26 cellular contexts compared by ENCODE assay signal in genomic region chr3:38450853-38451252, GRCh38. TPM values are rescaled to one million over a fixed set of nuclear protein-coding genes. Genes with fewer than 3 reads are reported as not detected.
DNase-seq lines count a peak whose midpoint lies in the region; ATAC-seq, FAIRE-seq and TF ChIP-seq lines count a peak whose summit lies in the region.
"Had no signal": no experiment of that assay in that cellular context is flagged by ENCODE, and none has a peak within 500 bp of the region (broad histone marks: within the 10 kb centered on the region; RNA-seq: fewer than 3 reads in every experiment).

No MANE protein-coding gene starts in this region.

- TF ChIP-seq EP300 in K562 (IDR thresholded peaks at IDR 0.05; ENCODE audit: low read length), result no peak

- TF ChIP-seq CTCF in K562 (IDR thresholded peaks at IDR 0.05 in 2 of 3, conservative IDR thresholded peaks at IDR 0.05 in 1 of 3; ENCODE audit: insufficient read depth in 2 of 3, low read depth in 1 of 3, low read length in 3 of 3), result no peak
- TF ChIP-seq CTCF in nephron (IDR thresholded peaks at IDR 0.05; ENCODE audit: unreplicated experiment in 3 of 3), result no peak
- no peak for TF ChIP-seq CTCF in testis (IDR thresholded peaks at IDR 0.05)
- TF ChIP-seq CTCF in tibial artery (IDR thresholded peaks at IDR 0.05), result no peak

- H3K36me3 ChIP-seq in K562 (ENCODE audit: control insufficient read depth, insufficient read depth, low read length) (no peaks in the 10 kb centered on the region), testis (ENCODE audit: low read depth, missing control alignments) (no peaks in the 10 kb centered on the region), tibial artery (no peaks in the 10 kb centered on the region)
- H3K36me3 ChIP-seq: BE2C, HAP-1 had no signal

- no peak overlapping the region for H3K4me3 ChIP-seq in K562
- no peak overlapping the region for H3K4me3 ChIP-seq in testis
- H3K4me3 ChIP-seq in tibial artery, result no peak overlapping the region
- H3K4me3 ChIP-seq: A549; BLaER1 treated with 17β-estradiol and CSF1 and Interleukin-3, amounts not matched to agents 10 nM and 100 nM; GM12878; GM23338; HAP-1 had no signal

- H3K4me1 Mint-ChIP-seq in T-helper 1 cell treated with Interleukin-12 subunit alpha and Interleukin-12 subunit beta and Interleukin-4 antibody, amounts not matched to agents 30 μg/mL and 1 μg/mL, for 36 hours (ENCODE audit: low read depth), result peaks cover 11% of the 10 kb centered on the region
- peaks cover 6% of the 10 kb centered on the region for H3K4me1 Mint-ChIP-seq in nephron

- no peak for TF ChIP-seq RAD21 in K562 (CRISPR knock-in tag; conservative IDR thresholded peaks at IDR 0.05 in 1 of 2, IDR thresholded peaks at IDR 0.05 in 1 of 2)

- peaks cover 7% of the 10 kb centered on the region for H3K9me3 Mint-ChIP-seq in T-helper 1 cell treated with Interleukin-12 subunit alpha and Interleukin-12 subunit beta and Interleukin-4 antibody, amounts not matched to agents 30 μg/mL and 1 μg/mL, for 36 hours
- H3K9me3 Mint-ChIP-seq in nephron, result no peaks in the 10 kb centered on the region
- H3K9me3 Mint-ChIP-seq: HFFc6 had no signal

- WGBS in K562 (ENCODE audit: insufficient coverage, low coverage, missing lambda C conversion rate), result 18% methylated on average over 3 of the region's 3 CpGs
- WGBS in testis, 2 donors, result 63 to 71% methylated on average over 3 of the region's 3 CpGs

- peaks cover 23% of the 10 kb centered on the region for H3K27me3 Mint-ChIP-seq in T-helper 1 cell treated with Interleukin-12 subunit alpha and Interleukin-12 subunit beta and Interleukin-4 antibody, amounts not matched to agents 30 μg/mL and 1 μg/mL, for 36 hours (ENCODE audit: low read depth)
- H3K27me3 Mint-ChIP-seq in nephron (ENCODE audit: low read depth), result no peaks in the 10 kb centered on the region

- intact Hi-C loops in K562 (cut with micrococcal nuclease), result loop anchor here (5.0 kb wide), 1 partner anchor 104 kb away; the partner anchor contains the start of gene XYLB
- intact Hi-C loops in testis (cut with DNase I; ENCODE audit: low total_unique reads), result no loop called here
- intact Hi-C loops in cardiac septum (cut with DNase I), result loop anchor here (10.0 kb wide), 1 partner anchor 286 kb away; the partner anchor contains the start of gene OXSR1
- intact Hi-C loops in tibial artery (cut with DNase I; ENCODE audit: low total_unique reads), result no loop called here

- H3K27me3 ChIP-seq in K562 (ENCODE audit: control insufficient read depth in 2 of 2, insufficient read depth in 2 of 2, low read length in 2 of 2), result no peaks in the 10 kb centered on the region
- no peaks in the 10 kb centered on the region for H3K27me3 ChIP-seq in testis
- no peaks in the 10 kb centered on the region for H3K27me3 ChIP-seq in tibial artery
- H3K27me3 ChIP-seq: BE2C; BLaER1 treated with 17β-estradiol and CSF1 and Interleukin-3, amounts not matched to agents 10 nM and 100 nM had no signal

- H3K4me2 ChIP-seq in K562 (ENCODE audit: insufficient read depth, low read length), result no peak overlapping the region
- H3K4me2 ChIP-seq: A549; BLaER1 treated with 17β-estradiol and CSF1 and Interleukin-3, amounts not matched to agents 10 nM and 100 nM; GM23338 had no signal

- H3K9me1 ChIP-seq in K562 (ENCODE audit: control insufficient read depth, insufficient read depth, low read length), result no peaks in the 10 kb centered on the region

- H3K27ac ChIP-seq in K562 (ENCODE audit: extremely low read depth, low read depth, low read length), result no peak overlapping the region
- H3K27ac ChIP-seq in testis, result peak overlapping the region in 1 of 2 donors; percentile 47
- H3K27ac ChIP-seq in tibial artery, result no peak overlapping the region
- H3K27ac ChIP-seq: 22Rv1; A549; BLaER1 treated with 17β-estradiol and CSF1 and Interleukin-3, amounts not matched to agents 10 nM and 100 nM had no signal

- no peak for FAIRE-seq in K562 (lab: Jason Lieb, UNC)
- FAIRE-seq: A549, GM12878, GM19239, H54 had no signal

- ATAC-seq in K562, result no peak
- ATAC-seq: A549, GM12878, GM23338 had no signal

- H3K9me3 ChIP-seq in K562 (replicated peaks; ENCODE audit: control insufficient read depth, insufficient read depth, low read depth, low read length) (no peaks in the 10 kb centered on the region), testis (no peaks in the 10 kb centered on the region), tibial artery (no peaks in the 10 kb centered on the region)
- H3K9me3 ChIP-seq: A549, BE2C, Caco-2, HAP-1 had no signal

- TF ChIP-seq POLR2A in K562 (conservative IDR thresholded peaks at IDR 0.05) (no peak), testis (IDR thresholded peaks at IDR 0.05) (no peak)

- H3K4me3 Mint-ChIP-seq in T-helper 1 cell treated with Interleukin-12 subunit alpha and Interleukin-12 subunit beta and Interleukin-4 antibody, amounts not matched to agents 30 μg/mL and 1 μg/mL, for 36 hours, result no peak overlapping the region
- H3K4me3 Mint-ChIP-seq in nephron, result peak overlapping the region; percentile 9 to 55 (median 40)
- H3K4me3 Mint-ChIP-seq: GM23338, HFFc6 had no signal

- H4K20me1 ChIP-seq in K562 (replicated peaks; ENCODE audit: control insufficient read depth, insufficient read depth, low read length), result peaks cover 5% of the 10 kb centered on the region

- BruUV-seq in K562 (replicated peaks; lab: Mats Ljungman, UMichigan), result no TSS peak

- CTCF ChIA-PET in K562 (lab: Yijun Ruan, JAX; ENCODE audit: low intra/inter-chr PET ratio), result no interaction called here

- in situ Hi-C loops in K562 (cut with MboI), result no loop called here

- H3K27ac Mint-ChIP-seq in T-helper 1 cell treated with Interleukin-12 subunit alpha and Interleukin-12 subunit beta and Interleukin-4 antibody, amounts not matched to agents 30 μg/mL and 1 μg/mL, for 36 hours, result peak overlapping the region; percentile 50
- no peak overlapping the region for H3K27ac Mint-ChIP-seq in nephron
- H3K27ac Mint-ChIP-seq: CD14-positive monocyte, GM23338, HFFc6 had no signal

- H3K9ac ChIP-seq in K562 (ENCODE audit: insufficient read depth in 1 of 2, low read depth in 2 of 2, low read length in 2 of 2), result no peak overlapping the region
- H3K9ac ChIP-seq: BLaER1 treated with 17β-estradiol and CSF1 and Interleukin-3, amounts not matched to agents 10 nM and 100 nM had no signal

- DNase-seq in T-helper 1 cell, result no peak
- no peak for DNase-seq in K562 (ENCODE audit: extremely low read depth in 1 of 4, low spot score in 3 of 4)
- DNase-seq in testis, result peak; percentile 55
- no peak for DNase-seq in cardiac septum (ENCODE audit: low spot score)
- no peak for DNase-seq in epidermal melanocyte (ENCODE audit: insufficient read length, low spot score)
- no peak for DNase-seq in tibial artery
- DNase-seq: ACHN; AML-193; BE2C; Caco-2; CD4-positive, alpha-beta memory T cell; DMS79; EL; GDM1; HFFc6 had no signal

- POLR2A ChIA-PET in K562 (lab: Yijun Ruan, JAX), result interaction anchor here (1.0 kb wide), 1 partner anchor 10 kb away, joined by 3 read pairs; no protein-coding TSS in a partner anchor

- no peak overlapping the region for H2AFZ ChIP-seq in K562 (ENCODE audit: low read depth, low read length)
- H2AFZ ChIP-seq: GM23338 had no signal

- H3K36me3 Mint-ChIP-seq in T-helper 1 cell treated with Interleukin-12 subunit alpha and Interleukin-12 subunit beta and Interleukin-4 antibody, amounts not matched to agents 30 μg/mL and 1 μg/mL, for 36 hours (ENCODE audit: low read depth), result peaks cover 7% of the 10 kb centered on the region
- H3K36me3 Mint-ChIP-seq in nephron (ENCODE audit: low read depth), result peaks cover 5% of the 10 kb centered on the region

- peaks cover 13 to 28% of the 10 kb centered on the region in 2 experiments; a peak in 4 of 5 replicates for H3K4me1 ChIP-seq in K562 (replicated peaks in 1 of 2; ENCODE audit: control insufficient read depth in 2 of 2, insufficient read depth in 2 of 2, low read length in 2 of 2)
- peaks cover 13% of the 10 kb centered on the region for H3K4me1 ChIP-seq in testis
- peaks cover 0 to 12% (median 6%) of the 10 kb centered on the region in 4 donors for H3K4me1 ChIP-seq in tibial artery

- peaks cover 18% of the 10 kb centered on the region for H3K79me2 ChIP-seq in K562 (ENCODE audit: control insufficient read depth, insufficient read depth, low read length)

RNA-seq across cellular contexts. Expression of gene ACVR2B, which starts 2.8 kb away (rescaled TPM):
- total RNA-seq in K562 (2011; cell fraction: chromatin; rRNA removed; ENCODE audit: low replicate concordance), result 35.2 and 42.4 TPM in 2 replicates
- total RNA-seq in K562 (2011; cell fraction: nucleolus; rRNA removed), result 25.3 and 32.5 TPM in 2 replicates
- total RNA-seq in K562 (2011; cell fraction: nucleoplasm; rRNA removed), result 37.7 and 52.2 TPM in 2 replicates
- total RNA-seq in K562 (2014; rRNA removed) (10.8 and 11.8 TPM in 2 replicates), K562 (2014; rRNA removed; fragmentation: Illumina TruSeq; extraction: Trizol) (13.9 and 15.0 TPM in 2 replicates), K562 (2015; rRNA removed; fragmentation: Illumina TruSeq; extraction: Trizol) (7.4 and 7.7 TPM in 2 replicates), K562 (2021) (20.5 and 23.7 TPM in 2 replicates), testis (10 to 100 TPM; 22.9 to 24.2 TPM), cardiac septum (6.3 TPM)
- polyA plus RNA-seq in K562 (2011; rRNA removed) (7.1 and 8.8 TPM in 2 replicates), K562 (2014; fragmentation: Illumina TruSeq; extraction: Trizol) (5.9 and 6.2 TPM in 2 replicates), K562 (2014; fragmentation: Nextera tagmentation; extraction: Ambion mirVana) (1 to 10 TPM; 1.8 to 2.6 TPM), K562 (2014; rRNA removed) (5.5 and 5.8 TPM in 2 replicates), testis (ENCODE audit: insufficient read depth, low read depth, low replicate concordance) (7.3 TPM)
- 6.7 TPM in 2 replicates for polyA plus RNA-seq in K562 (2011; cell fraction: cytosol; rRNA removed)
- 11.9 and 12.2 TPM in 2 replicates for polyA plus RNA-seq in K562 (2011; cell fraction: nucleus; rRNA removed)
- 4.2 and 7.7 TPM in 2 replicates for polyA plus RNA-seq in K562 (2012)
- polyA minus RNA-seq in K562 (2011; rRNA and poly(A)+ RNA removed), result 31.8 and 35.4 TPM in 2 replicates
- polyA minus RNA-seq in K562 (2011; cell fraction: cytosol; rRNA and poly(A)+ RNA removed), result 23.3 and 29.4 TPM in 2 replicates
- 13.9 and 18.7 TPM in 2 replicates for polyA minus RNA-seq in K562 (2011; cell fraction: nucleus; rRNA and poly(A)+ RNA removed)

RNA-seq across cellular contexts. Expression of gene EXOG, which starts 45.3 kb away (rescaled TPM):
- total RNA-seq in K562 (2011; cell fraction: chromatin; rRNA removed; ENCODE audit: low replicate concordance), result 28.1 and 64.0 TPM in 2 replicates
- 10.8 and 13.6 TPM in 2 replicates for total RNA-seq in K562 (2011; cell fraction: nucleolus; rRNA removed)
- 32.4 and 55.4 TPM in 2 replicates for total RNA-seq in K562 (2011; cell fraction: nucleoplasm; rRNA removed)
- 9.9 and 10.8 TPM in 2 replicates for total RNA-seq in K562 (2014; rRNA removed)
- 16.3 and 18.1 TPM in 2 replicates for total RNA-seq in K562 (2014; rRNA removed; fragmentation: Illumina TruSeq; extraction: Trizol)
- 13.6 and 15.7 TPM in 2 replicates for total RNA-seq in K562 (2015; rRNA removed; fragmentation: Illumina TruSeq; extraction: Trizol)
- total RNA-seq in K562 (2021), result 14.4 and 14.5 TPM in 2 replicates
- polyA plus RNA-seq in K562 (2011; rRNA removed), result 12.0 and 16.9 TPM in 2 replicates
- polyA plus RNA-seq in K562 (2011; cell fraction: cytosol; rRNA removed), result 4.1 and 8.2 TPM in 2 replicates
- polyA plus RNA-seq in K562 (2011; cell fraction: nucleus; rRNA removed), result 16.3 and 16.8 TPM in 2 replicates
- polyA plus RNA-seq in K562 (2012), result 10.1 and 10.2 TPM in 2 replicates
- polyA plus RNA-seq in K562 (2014; fragmentation: Illumina TruSeq; extraction: Trizol), result 13.4 and 13.9 TPM in 2 replicates
- 10 to 100 TPM; 13.1 to 21.7 TPM for polyA plus RNA-seq in K562 (2014; fragmentation: Nextera tagmentation; extraction: Ambion mirVana)
- polyA plus RNA-seq in K562 (2014; rRNA removed), result 12.9 and 14.8 TPM in 2 replicates
- polyA minus RNA-seq in K562 (2011; rRNA and poly(A)+ RNA removed), result 12.5 and 13.5 TPM in 2 replicates
- 3.7 and 5.8 TPM in 2 replicates for polyA minus RNA-seq in K562 (2011; cell fraction: cytosol; rRNA and poly(A)+ RNA removed)
- 8.1 and 12.7 TPM in 2 replicates for polyA minus RNA-seq in K562 (2011; cell fraction: nucleus; rRNA and poly(A)+ RNA removed)
- total RNA-seq in testis, result 10 to 100 TPM; 15.7 to 17.3 TPM
- 14.8 TPM for polyA plus RNA-seq in testis (ENCODE audit: insufficient read depth, low read depth, low replicate concordance)
- 38.6 TPM for total RNA-seq in cardiac septum

Comparison
In these comparisons a context has a peak if more than half of its experiments do, and no peak if none do; other contexts are left out.
1. intact Hi-C loops: an anchor here in K562 (5.0 kb wide) and cardiac septum (10.0 kb wide); none called in testis and tibial artery.